Comparison of ENCODE assay signal across 2 cellular contexts in the genomic region with DNA sequence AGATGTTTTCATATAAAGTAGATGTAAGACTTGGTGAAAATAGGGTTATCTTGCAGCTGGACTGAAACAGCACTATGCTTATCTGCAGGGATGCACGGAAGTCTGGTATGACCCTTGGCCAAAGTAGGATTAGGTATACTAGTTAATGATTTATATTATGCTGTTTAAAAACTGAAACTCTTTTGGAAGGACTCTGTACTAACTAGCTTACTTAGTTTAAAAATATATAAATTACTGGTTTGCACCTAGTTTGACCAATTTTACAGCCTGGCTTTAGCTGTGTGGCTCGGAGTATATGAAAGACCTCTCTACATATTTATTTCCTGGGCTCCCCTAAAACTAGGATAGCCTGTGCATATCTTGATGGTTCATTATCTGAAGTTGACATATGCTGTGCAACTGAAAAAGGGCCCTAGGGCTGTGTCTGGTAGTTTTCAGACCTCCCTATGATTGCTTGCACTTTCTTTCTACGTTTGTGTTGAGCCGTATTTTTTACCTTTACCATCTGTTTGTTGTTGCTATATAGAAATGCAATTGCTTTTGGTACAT.
TF ChIP-seq lines count a peak whose summit lies in the region.

No MANE protein-coding gene starts in this region.

TF ChIP-seq in A549, 52 proteins besides CTCF, POLR2A, EP300 and RAD21 (continued from another document):
- TF ChIP-seq, protein P1, sequence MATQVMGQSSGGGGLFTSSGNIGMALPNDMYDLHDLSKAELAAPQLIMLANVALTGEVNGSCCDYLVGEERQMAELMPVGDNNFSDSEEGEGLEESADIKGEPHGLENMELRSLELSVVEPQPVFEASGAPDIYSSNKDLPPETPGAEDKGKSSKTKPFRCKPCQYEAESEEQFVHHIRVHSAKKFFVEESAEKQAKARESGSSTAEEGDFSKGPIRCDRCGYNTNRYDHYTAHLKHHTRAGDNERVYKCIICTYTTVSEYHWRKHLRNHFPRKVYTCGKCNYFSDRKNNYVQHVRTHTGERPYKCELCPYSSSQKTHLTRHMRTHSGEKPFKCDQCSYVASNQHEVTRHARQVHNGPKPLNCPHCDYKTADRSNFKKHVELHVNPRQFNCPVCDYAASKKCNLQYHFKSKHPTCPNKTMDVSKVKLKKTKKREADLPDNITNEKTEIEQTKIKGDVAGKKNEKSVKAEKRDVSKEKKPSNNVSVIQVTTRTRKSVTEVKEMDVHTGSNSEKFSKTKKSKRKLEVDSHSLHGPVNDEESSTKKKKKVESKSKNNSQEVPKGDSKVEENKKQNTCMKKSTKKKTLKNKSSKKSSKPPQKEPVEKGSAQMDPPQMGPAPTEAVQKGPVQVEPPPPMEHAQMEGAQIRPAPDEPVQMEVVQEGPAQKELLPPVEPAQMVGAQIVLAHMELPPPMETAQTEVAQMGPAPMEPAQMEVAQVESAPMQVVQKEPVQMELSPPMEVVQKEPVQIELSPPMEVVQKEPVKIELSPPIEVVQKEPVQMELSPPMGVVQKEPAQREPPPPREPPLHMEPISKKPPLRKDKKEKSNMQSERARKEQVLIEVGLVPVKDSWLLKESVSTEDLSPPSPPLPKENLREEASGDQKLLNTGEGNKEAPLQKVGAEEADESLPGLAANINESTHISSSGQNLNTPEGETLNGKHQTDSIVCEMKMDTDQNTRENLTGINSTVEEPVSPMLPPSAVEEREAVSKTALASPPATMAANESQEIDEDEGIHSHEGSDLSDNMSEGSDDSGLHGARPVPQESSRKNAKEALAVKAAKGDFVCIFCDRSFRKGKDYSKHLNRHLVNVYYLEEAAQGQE (IDR thresholded peaks at IDR 0.05), result no peak
- TF ChIP-seq PHF8 (IDR thresholded peaks at IDR 0.05; ENCODE audit: borderline replicate concordance, low read depth) (no peak), MYC (IDR thresholded peaks at IDR 0.05; ENCODE audit: borderline replicate concordance, low read length) (no peak), SREBF2 (IDR thresholded peaks at IDR 0.05) (no peak), KDM1A (IDR thresholded peaks at IDR 0.05; ENCODE audit: low read depth) (no peak), EHF (CRISPR knock-in tag; IDR thresholded peaks at IDR 0.05) (no peak), EHMT2 (IDR thresholded peaks at IDR 0.05; ENCODE audit: low read depth) (no peak), NR3C1 (IDR thresholded peaks at IDR 0.05) (no peak), CHD4 (IDR thresholded peaks at IDR 0.05; ENCODE audit: borderline replicate concordance) (no peak)
- TF ChIP-seq, protein P2, sequence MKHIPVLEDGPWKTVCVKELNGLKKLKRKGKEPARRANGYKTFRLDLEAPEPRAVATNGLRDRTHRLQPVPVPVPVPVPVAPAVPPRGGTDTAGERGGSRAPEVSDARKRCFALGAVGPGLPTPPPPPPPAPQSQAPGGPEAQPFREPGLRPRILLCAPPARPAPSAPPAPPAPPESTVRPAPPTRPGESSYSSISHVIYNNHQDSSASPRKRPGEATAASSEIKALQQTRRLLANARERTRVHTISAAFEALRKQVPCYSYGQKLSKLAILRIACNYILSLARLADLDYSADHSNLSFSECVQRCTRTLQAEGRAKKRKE (CRISPR knock-in tag; IDR thresholded peaks at IDR 0.05; ENCODE audit: low read depth), result no peak

TF ChIP-seq in liver, 16 proteins besides CTCF, POLR2A, EP300 and RAD21 (continued from another document):
- TF ChIP-seq, protein P1 (IDR thresholded peaks at IDR 0.05), result no peak
- peak; percentile 45 to 51 for TF ChIP-seq RXRA (IDR thresholded peaks at IDR 0.05)
